ENCODE assay signal across 16 cellular contexts in the genomic region with DNA sequence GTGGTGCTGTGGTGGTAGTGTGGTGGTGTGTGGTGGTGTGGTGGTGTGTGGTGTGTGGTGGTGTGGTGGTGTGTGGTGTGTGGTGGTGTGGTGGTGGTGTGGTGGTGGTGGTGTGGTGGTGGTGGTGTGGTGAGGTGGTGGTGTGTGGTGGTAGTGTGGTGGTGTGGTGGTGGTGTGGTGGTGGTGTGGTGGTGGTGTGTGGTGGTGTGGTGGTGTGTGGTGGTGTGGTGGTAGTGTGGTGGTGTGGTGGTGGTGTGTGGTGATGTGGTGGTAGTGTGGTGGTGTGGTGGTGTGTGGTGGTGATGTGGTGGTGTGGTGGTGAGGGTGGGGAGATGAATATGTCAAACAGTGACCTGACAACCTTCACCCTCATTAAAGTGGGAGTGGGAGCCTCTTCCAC. TPM values are rescaled to one million over a fixed set of nuclear protein-coding genes. Genes with fewer than 3 reads are reported as not detected.
A peak's percentile ranks its signal among the peaks of the same experiment; 100 is the strongest.
DNase-seq lines count a peak whose midpoint lies in the region; ATAC-seq, FAIRE-seq and TF ChIP-seq lines count a peak whose summit lies in the region.
"Had no signal": no experiment of that assay in that cellular context is flagged by ENCODE, and none has a peak within 500 bp of the region (broad histone marks: within the 10 kb centered on the region; RNA-seq: fewer than 3 reads in every experiment).

No MANE protein-coding gene starts in this region.

- no peak overlapping the region for H3K27ac ChIP-seq in A673 (ENCODE audit: low read depth, low read length, poor library complexity, severe bottlenecking)
- H3K27ac ChIP-seq in right lobe of liver = no peak overlapping the region
- H3K27ac ChIP-seq in kidney (ENCODE audit: low read depth in 2 of 2, low read length in 2 of 2) = no peak overlapping the region
- H3K27ac ChIP-seq: SJSA1, stomach had no signal

- H3K4me3 ChIP-seq in A673 (ENCODE audit: low read depth, low read length, poor library complexity, severe bottlenecking) (no peak overlapping the region), right lobe of liver (no peak overlapping the region), kidney (ENCODE audit: low read length in 2 of 2) (no peak overlapping the region)
- H3K4me3 ChIP-seq: HAP-1, SJSA1, stomach had no signal

- H3K9me3 ChIP-seq in A673 (ENCODE audit: low read depth, low read length, poor library complexity, severe bottlenecking) (no peaks in the 10 kb centered on the region), right lobe of liver (no peaks in the 10 kb centered on the region), kidney (ENCODE audit: control insufficient read depth in 1 of 2, low read length in 2 of 2) (no peaks in the 10 kb centered on the region)
- H3K9me3 ChIP-seq: HAP-1, SJSA1 had no signal

- H3K4me1 ChIP-seq in A673 (ENCODE audit: insufficient read depth, low read length, poor library complexity, severe bottlenecking) = no peaks in the 10 kb centered on the region
- H3K4me1 ChIP-seq in right lobe of liver = no peaks in the 10 kb centered on the region
- no peaks in the 10 kb centered on the region for H3K4me1 ChIP-seq in kidney (ENCODE audit: control insufficient read depth in 1 of 2, insufficient read depth in 1 of 2, low read depth in 1 of 2, low read length in 2 of 2)
- H3K4me1 ChIP-seq: HAP-1, SJSA1, stomach had no signal

- FAIRE-seq in HTR-8/SVneo (lab: Jason Lieb, UNC) (peak; percentile 100), kidney (lab: Jason Lieb, UNC) (no peak)

- peak; percentile 28 for DNase-seq in A673 (ENCODE audit: low spot score)
- no peak for DNase-seq in HTR-8/SVneo (ENCODE audit: insufficient read length, low spot score)
- no peak for DNase-seq in effector memory CD8-positive, alpha-beta T cell
- no peak for DNase-seq in right lobe of liver
- DNase-seq in activated CD4-positive, alpha-beta T cell treated with anti-CD3 and anti-CD28 coated beads, Interleukin-2, amount 50 U/mL, for 48 hours = no peak
- DNase-seq in NCI-H1436 treated with DMSO at 0.1 percent for 48 hours (lab: John Stamatoyannopoulos, UW) = no peak
- no peak for DNase-seq in mucosa of gallbladder (ENCODE audit: low spot score)
- DNase-seq in kidney = no peak
- DNase-seq: activated CD4-positive, CD25-positive, alpha-beta regulatory T cell treated with anti-CD3 and anti-CD28 coated beads, Interleukin-2, amount 50 U/mL, for 72 hours; activated gamma-delta T cell; AML-193; NCI-H446 treated with DMSO at 0.1 percent for 48 hours; stomach had no signal

- H3K27me3 ChIP-seq in A673 (replicated peaks; ENCODE audit: insufficient read depth, low read depth, low read length, poor library complexity) = no peaks in the 10 kb centered on the region
- H3K27me3 ChIP-seq in right lobe of liver = no peaks in the 10 kb centered on the region
- H3K27me3 ChIP-seq: SJSA1, stomach had no signal

- no peak overlapping the region for H3K27ac Mint-ChIP-seq in effector memory CD8-positive, alpha-beta T cell

- intact Hi-C loops in A673 (cut with micrococcal nuclease; ENCODE audit: unreplicated experiment) = no loop called here
- intact Hi-C loops in right lobe of liver (cut with DNase I) = no loop called here
- intact Hi-C loops in kidney (cut with DNase I) = no loop called here

- no peaks in the 10 kb centered on the region for H3K4me1 Mint-ChIP-seq in effector memory CD8-positive, alpha-beta T cell (ENCODE audit: low read depth in 2 of 2)

- no peaks in the 10 kb centered on the region for H3K27me3 Mint-ChIP-seq in effector memory CD8-positive, alpha-beta T cell

- BruUV-seq in A673 (replicated peaks; lab: Mats Ljungman, UMichigan) = no TSS peak

- no peak overlapping the region for H3K4me3 Mint-ChIP-seq in effector memory CD8-positive, alpha-beta T cell

- POLR2A ChIA-PET in A673 (lab: Charles Lee; ENCODE audit: low non-redundant PET) = no interaction called here

- H3K9me3 Mint-ChIP-seq in effector memory CD8-positive, alpha-beta T cell = peaks cover 0 to 1% of the 10 kb centered on the region in 2 donors

- CTCF ChIA-PET in A673 (lab: Charles Lee) = no interaction called here

- H3K36me3 ChIP-seq in A673 (ENCODE audit: insufficient read depth, low read length, poor library complexity, severe bottlenecking) = no peaks in the 10 kb centered on the region
- H3K36me3 ChIP-seq in right lobe of liver = no peaks in the 10 kb centered on the region
- no peaks in the 10 kb centered on the region for H3K36me3 ChIP-seq in kidney (ENCODE audit: control insufficient read depth in 1 of 2, insufficient read depth in 2 of 2, low read length in 2 of 2)
- H3K36me3 ChIP-seq: HAP-1, SJSA1, stomach had no signal

- TF ChIP-seq CTCF in A673 (conservative IDR thresholded peaks at IDR 0.05; ENCODE audit: low read depth, low read length) = no peak
- TF ChIP-seq CTCF in right lobe of liver (IDR thresholded peaks at IDR 0.05) = no peak
- no peak for TF ChIP-seq CTCF in kidney (IDR thresholded peaks at IDR 0.05; ENCODE audit: borderline replicate concordance, extremely low read depth, insufficient read depth)

- no peak overlapping the region for H3K9ac ChIP-seq in kidney (ENCODE audit: low read length in 2 of 2)

- H3K36me3 Mint-ChIP-seq in effector memory CD8-positive, alpha-beta T cell (ENCODE audit: insufficient read depth) = peaks cover 3% of the 10 kb centered on the region

- no peak for TF ChIP-seq POLR2A in right lobe of liver (IDR thresholded peaks at IDR 0.05)

- ATAC-seq in effector memory CD8-positive, alpha-beta T cell (replicated peaks) = peak; percentile 31
- peak; percentile 26 to 76 (median 50) for ATAC-seq in right lobe of liver

RNA-seq across cellular contexts. Expression of a gene that starts 55.6 kb away (rescaled TPM):
- total RNA-seq in A673 (2021) = 131 and 135 TPM in 2 replicates
- under 1 TPM in 4 of 6 experiments, not detected in 2; 0.09 to 0.31 (median 0.18) TPM for total RNA-seq in right lobe of liver
- 105 TPM for total RNA-seq in mucosa of gallbladder
- 32.8 TPM for total RNA-seq in kidney
- polyA plus RNA-seq in kidney (ENCODE audit: insufficient read depth, low read depth, low replicate concordance) = 1.2 TPM
- total RNA-seq: M059J, SJSA1 had no signal

Comparison
In these comparisons a context has a peak if more than half of its experiments do, and no peak if none do; other contexts are left out.
1. RNA of a gene that starts 55.6 kb away (total RNA-seq): 131 to 135 TPM in A673, 105 TPM in mucosa of gallbladder (single experiment) and 32.8 TPM in kidney (single experiment); 0.09 to 0.31 TPM in right lobe of liver; every median in the first group is over 10 times any median in the second.